In the genomic region with DNA sequence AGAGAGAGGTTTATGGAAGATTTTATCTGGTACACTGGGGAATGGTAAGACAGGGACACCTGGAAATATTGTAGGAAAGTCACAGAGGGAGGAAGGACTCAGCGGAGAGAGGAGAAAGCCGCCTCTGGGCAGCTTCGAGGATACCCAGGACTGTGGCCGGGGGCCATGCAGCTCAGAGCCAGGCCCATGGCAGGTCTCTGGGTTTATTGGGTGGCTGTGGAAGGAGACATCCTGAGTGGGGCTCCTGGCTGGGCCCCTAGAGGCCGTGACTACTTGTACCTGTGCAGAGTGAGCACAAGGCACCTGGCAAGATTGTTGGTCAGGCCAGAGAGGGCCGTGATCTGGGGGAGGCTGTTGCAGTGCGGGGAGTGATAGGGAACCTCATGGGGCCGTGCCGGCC, we compare ENCODE assay signal across 10 cellular contexts. TPM values are rescaled to one million over a fixed set of nuclear protein-coding genes. Genes with fewer than 3 reads are reported as not detected.
A peak's percentile ranks its signal among the peaks of the same experiment; 100 is the strongest.
DNase-seq lines count a peak whose midpoint lies in the region; ATAC-seq, FAIRE-seq and TF ChIP-seq lines count a peak whose summit lies in the region.
"Had no signal": no experiment of that assay in that cellular context is flagged by ENCODE, and none has a peak within 500 bp of the region (broad histone marks: within the 10 kb centered on the region; RNA-seq: fewer than 3 reads in every experiment).

No MANE protein-coding gene starts in this region.

- in situ Hi-C loops in brain microvascular endothelial cell (cut with HindIII; ENCODE audit: low pct_ligation_motif_present, low sequenced_read_pairs), result loop anchor here (5.0 kb wide), 1 partner anchor 128 kb away; no protein-coding TSS in a partner anchor

- no peak for FAIRE-seq in pancreas (lab: Jason Lieb, UNC)

- intact Hi-C loops in pancreas (cut with DNase I), result no loop called here

- ATAC-seq in stimulated activated naive CD8-positive, alpha-beta T cell treated with anti-CD3 and anti-CD28 coated beads, Interleukin-15, Interleukin-2, amounts not matched to agents 100 U/mL and 50 U/mL, for 24 hours, result no peak
- ATAC-seq in GM21717 (IDR thresholded peaks at IDR 0.05; ENCODE audit: unreplicated experiment) (no peak), pancreas (no peak)

- H3K36me3 Mint-ChIP-seq in stimulated activated naive CD8-positive, alpha-beta T cell treated with anti-CD3 and anti-CD28 coated beads, Interleukin-15, Interleukin-2, amounts not matched to agents 100 ng/mL and 50 ng/mL, for 24 hours (ENCODE audit: low read depth), result peaks cover 24% of the 10 kb centered on the region

- H3K27ac ChIP-seq in brain microvascular endothelial cell (peak overlapping the region; percentile 17), pancreas (peak overlapping the region in 2 of 4 donors; percentile 35 to 37)

- H3K4me1 Mint-ChIP-seq in stimulated activated naive CD8-positive, alpha-beta T cell treated with anti-CD3 and anti-CD28 coated beads, Interleukin-15, Interleukin-2, amounts not matched to agents 100 ng/mL and 50 ng/mL, for 24 hours (ENCODE audit: low read depth), result peaks cover 74% of the 10 kb centered on the region

- H3K9me3 ChIP-seq in mucosa of stomach (ENCODE audit: control insufficient read depth, low read length), result no peaks in the 10 kb centered on the region
- H3K9me3 ChIP-seq in pancreas, result no peaks in the 10 kb centered on the region

- H3K4me1 ChIP-seq in mucosa of stomach (ENCODE audit: control insufficient read depth, insufficient read depth, low read length) (peaks cover 49% of the 10 kb centered on the region), pancreas (peaks cover 52 to 58% (median 54%) of the 10 kb centered on the region in 3 donors)

- H3K4me3 ChIP-seq in brain microvascular endothelial cell (ENCODE audit: low read depth, low read length), result no peak overlapping the region
- no peak overlapping the region for H3K4me3 ChIP-seq in mucosa of stomach (ENCODE audit: low read length)
- no peak overlapping the region for H3K4me3 ChIP-seq in pancreas

- H3K27me3 ChIP-seq in brain microvascular endothelial cell (replicated peaks), result no peaks in the 10 kb centered on the region
- H3K27me3 ChIP-seq in mucosa of stomach (ENCODE audit: control insufficient read depth, insufficient read depth, low read length), result no peaks in the 10 kb centered on the region
- no peaks in the 10 kb centered on the region for H3K27me3 ChIP-seq in pancreas

- WGBS in pancreas, 2 donors, result 58% methylated on average over 9 of the region's 9 CpGs

- TF ChIP-seq CTCF in brain microvascular endothelial cell (IDR thresholded peaks at IDR 0.05; ENCODE audit: low read depth, low read length, missing control alignments) (no peak), pancreas (IDR thresholded peaks at IDR 0.05) (no peak)

- peak overlapping the region; percentile 15 for H3K9ac ChIP-seq in mucosa of stomach (ENCODE audit: low read length)

- H3K36me3 ChIP-seq in brain microvascular endothelial cell (replicated peaks) (peaks cover 7% of the 10 kb centered on the region), mucosa of stomach (ENCODE audit: control insufficient read depth, insufficient read depth, low read length) (no peaks in the 10 kb centered on the region), pancreas (no peaks in the 10 kb centered on the region)

- peak overlapping the region; percentile 95 for H3K4me3 Mint-ChIP-seq in stimulated activated naive CD8-positive, alpha-beta T cell treated with anti-CD3 and anti-CD28 coated beads, Interleukin-15, Interleukin-2, amounts not matched to agents 100 ng/mL and 50 ng/mL, for 24 hours

- H3K27me3 Mint-ChIP-seq in stimulated activated naive CD8-positive, alpha-beta T cell treated with anti-CD3 and anti-CD28 coated beads, Interleukin-15, Interleukin-2, amounts not matched to agents 100 ng/mL and 50 ng/mL, for 24 hours, result no peaks in the 10 kb centered on the region

- DNase-seq in stimulated activated naive CD8-positive, alpha-beta T cell treated with anti-CD3 and anti-CD28 coated beads, Interleukin-15, Interleukin-2, amounts not matched to agents 100 U/mL and 50 U/mL, for 24 hours, result no peak
- no peak for DNase-seq in brain microvascular endothelial cell
- DNase-seq in pancreas, result no peak
- no peak for DNase-seq in DMS153 treated with DMSO at 0.1 percent for 48 hours (lab: John Stamatoyannopoulos, UW; ENCODE audit: unreplicated experiment)
- no peak for DNase-seq in GM19240 (ENCODE audit: insufficient read length, low spot score)
- DNase-seq: NCI-H2107; stimulated activated CD4-positive, alpha-beta T cell treated with anti-CD3 and anti-CD28 coated beads, Interleukin-4, amount 100 ng/mL, for 1 hour had no signal

- peak overlapping the region; percentile 86 for H3K27ac Mint-ChIP-seq in stimulated activated naive CD8-positive, alpha-beta T cell treated with anti-CD3 and anti-CD28 coated beads, Interleukin-15, Interleukin-2, amounts not matched to agents 100 ng/mL and 50 ng/mL, for 24 hours

- H3K9me3 Mint-ChIP-seq in stimulated activated naive CD8-positive, alpha-beta T cell treated with anti-CD3 and anti-CD28 coated beads, Interleukin-15, Interleukin-2, amounts not matched to agents 100 ng/mL and 50 ng/mL, for 24 hours, result no peaks in the 10 kb centered on the region

RNA-seq across cellular contexts. Expression of gene DAZAP1, which starts 3.4 kb away (rescaled TPM):
- 10 to 100 TPM; 35.3 to 67.4 (median 48.7) TPM for total RNA-seq in pancreas
- polyA plus RNA-seq in pancreas, result 10 to 100 TPM; 63.8 to 64.4 TPM

RNA-seq across cellular contexts. Expression of gene GAMT, which starts 9.4 kb away (rescaled TPM):
- total RNA-seq in pancreas, result 100 to 1,000 TPM in 1 of 6 donors, 10 to 100 TPM in 5; 46.2 to 116 (median 64.4) TPM
- 100 to 1,000 TPM in 1 of 2 donors, 10 to 100 TPM in 1; 65.2 to 200 TPM for polyA plus RNA-seq in pancreas

RNA-seq across cellular contexts. Expression of gene NDUFS7, which starts 27.1 kb away (rescaled TPM):
- 10 to 100 TPM; 32.1 to 56.3 (median 42.5) TPM for total RNA-seq in pancreas
- 10 to 100 TPM; 57.8 to 70.8 TPM for polyA plus RNA-seq in pancreas

RNA-seq across cellular contexts. Expression of gene RPS15, which starts 27.4 kb away (rescaled TPM):
- 1,000 to 10,000 TPM in 1 of 6 donors, 100 to 1,000 TPM in 5; 596 to 1,125 (median 797) TPM for total RNA-seq in pancreas
- polyA plus RNA-seq in pancreas, result 1,000 to 10,000 TPM; 1,641 to 1,709 TPM

RNA-seq across cellular contexts. Expression of gene APC2, which starts 39.1 kb away (rescaled TPM):
- total RNA-seq in pancreas, result under 1 TPM in 5 of 6 donors, not detected in 1; 0.04 to 0.23 (median 0.06) TPM
- polyA plus RNA-seq in pancreas, result under 1 TPM; 0.05 to 0.27 TPM
